ENCODE assay signal across 7 cellular contexts in genomic region chr5:23820764-23821471, GRCh38.
DNase-seq lines count a peak whose midpoint lies in the region; ATAC-seq and TF ChIP-seq lines count a peak whose summit lies in the region.

No MANE protein-coding gene starts in this region.

- CTCF ChIA-PET in HEK293 (lab: Yijun Ruan, JAX) = interaction anchor here (0.7 to 1.8 kb wide), 10 partner anchors 8 to 612 kb away, joined by 3 to 13 read pairs (median 4); no protein-coding TSS in a partner anchor

- no peak overlapping the region for H2AFZ ChIP-seq in osteoblast (ENCODE audit: low read length)

- H3K79me2 ChIP-seq in osteoblast (ENCODE audit: insufficient read depth, low read length) = no peaks in the 10 kb centered on the region

- POLR2A ChIA-PET in HEK293 (lab: Yijun Ruan, JAX) = no interaction called here

- H3K27me3 ChIP-seq in osteoblast (ENCODE audit: insufficient read depth, low read length) = no peaks in the 10 kb centered on the region

- TF ChIP-seq CTCF in HEK293 (tag by site-specific recombination; IDR thresholded peaks at IDR 0.05) = no peak
- TF ChIP-seq CTCF in cardiac fibroblast (IDR thresholded peaks at IDR 0.05; ENCODE audit: low read depth, low read length) = peak; percentile 23
- peak; percentile 18 for TF ChIP-seq CTCF in osteoblast (IDR thresholded peaks at IDR 0.05; ENCODE audit: extremely low read depth, low read depth, low read length)

- no peak overlapping the region for H3K4me2 ChIP-seq in osteoblast (ENCODE audit: insufficient read depth, low read length)

- H3K27ac ChIP-seq in HEK293 (ENCODE audit: extremely low read depth, low read depth, low read length) (no peak overlapping the region), osteoblast (ENCODE audit: low read depth, low read length) (no peak overlapping the region)

- ATAC-seq in GM19328 (IDR thresholded peaks at IDR 0.05; ENCODE audit: unreplicated experiment) = no peak

- H3K4me1 ChIP-seq in HEK293 (ENCODE audit: control insufficient read depth, insufficient read depth, low read length) (no peaks in the 10 kb centered on the region), osteoblast (ENCODE audit: insufficient read depth, low read length) (no peaks in the 10 kb centered on the region)

- H3K36me3 ChIP-seq in HEK293 (ENCODE audit: control insufficient read depth in 2 of 2, insufficient read depth in 1 of 2, low read length in 2 of 2) (no peaks in the 10 kb centered on the region), osteoblast (ENCODE audit: insufficient read depth, low read length) (no peaks in the 10 kb centered on the region)

- no peaks in the 10 kb centered on the region; the same call in 1 of the 2 replicates for H3K9me3 ChIP-seq in HEK293 (ENCODE audit: control insufficient read depth, insufficient read depth, low read depth, low read length)
- H3K9me3 ChIP-seq in osteoblast (ENCODE audit: low read depth, low read length) = peaks cover 3% of the 10 kb centered on the region

- no peaks in the 10 kb centered on the region for H4K20me1 ChIP-seq in osteoblast (ENCODE audit: insufficient read depth, low read length)

- peak; percentile 64 for DNase-seq in NCI-H446 treated with DMSO at 0.1 percent for 48 hours (lab: John Stamatoyannopoulos, UW)
- DNase-seq in cardiac fibroblast (ENCODE audit: low read depth in 2 of 2) = peak; percentile 30 to 45
- no peak for DNase-seq in osteoblast (ENCODE audit: insufficient read length, low spot score, missing footprints)
- DNase-seq in activated T-cell treated with anti-CD3 and anti-CD28 coated beads for 4 hours = no peak
- DNase-seq in effector CD8-positive, alpha-beta T cell (lab: John Stamatoyannopoulos, UW) = no peak

- H3K4me3 ChIP-seq in HEK293 (ENCODE audit: low read depth, low read length) (no peak overlapping the region), cardiac fibroblast (replicated peaks in 1 of 2; ENCODE audit: low read depth in 2 of 2, low read length in 2 of 2) (no peak overlapping the region), osteoblast (ENCODE audit: insufficient read depth, low read length) (no peak overlapping the region)

TF ChIP-seq in HEK293, 187 proteins besides CTCF, POLR2A, EP300 and RAD21:
- TF ChIP-seq ZNF660 (tag by site-specific recombination; IDR thresholded peaks at IDR 0.05) (no peak), ZNF654 (tag by site-specific recombination; IDR thresholded peaks at IDR 0.05; ENCODE audit: low read depth) (peak; percentile 47)
- TF ChIP-seq, protein P1, sequence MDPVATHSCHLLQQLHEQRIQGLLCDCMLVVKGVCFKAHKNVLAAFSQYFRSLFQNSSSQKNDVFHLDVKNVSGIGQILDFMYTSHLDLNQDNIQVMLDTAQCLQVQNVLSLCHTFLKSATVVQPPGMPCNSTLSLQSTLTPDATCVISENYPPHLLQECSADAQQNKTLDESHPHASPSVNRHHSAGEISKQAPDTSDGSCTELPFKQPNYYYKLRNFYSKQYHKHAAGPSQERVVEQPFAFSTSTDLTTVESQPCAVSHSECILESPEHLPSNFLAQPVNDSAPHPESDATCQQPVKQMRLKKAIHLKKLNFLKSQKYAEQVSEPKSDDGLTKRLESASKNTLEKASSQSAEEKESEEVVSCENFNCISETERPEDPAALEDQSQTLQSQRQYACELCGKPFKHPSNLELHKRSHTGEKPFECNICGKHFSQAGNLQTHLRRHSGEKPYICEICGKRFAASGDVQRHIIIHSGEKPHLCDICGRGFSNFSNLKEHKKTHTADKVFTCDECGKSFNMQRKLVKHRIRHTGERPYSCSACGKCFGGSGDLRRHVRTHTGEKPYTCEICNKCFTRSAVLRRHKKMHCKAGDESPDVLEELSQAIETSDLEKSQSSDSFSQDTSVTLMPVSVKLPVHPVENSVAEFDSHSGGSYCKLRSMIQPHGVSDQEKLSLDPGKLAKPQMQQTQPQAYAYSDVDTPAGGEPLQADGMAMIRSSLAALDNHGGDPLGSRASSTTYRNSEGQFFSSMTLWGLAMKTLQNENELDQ (tag by site-specific recombination; IDR thresholded peaks at IDR 0.05; ENCODE audit: low read depth) = no peak

Comparison
In these comparisons a context has a peak if more than half of its experiments do, and no peak if none do; other contexts are left out.
1. DNase-seq: peak in NCI-H446 treated with DMSO at 0.1 percent for 48 hours (single experiment) and cardiac fibroblast (2 of 2); none in osteoblast (single experiment), activated T-cell treated with anti-CD3 and anti-CD28 coated beads for 4 hours (single experiment) and effector CD8-positive, alpha-beta T cell (single experiment).